In genomic region chr2:38791747-38792146, GRCh38 we compare ENCODE assay signal across 1 cellular context.
TF ChIP-seq lines count a peak whose summit lies in the region.

No MANE protein-coding gene starts in this region.

TF ChIP-seq in K562, 482 proteins besides CTCF, POLR2A, EP300 and RAD21:
- TF ChIP-seq CEBPB (tag; IDR thresholded peaks at IDR 0.05), result peak; percentile 64
- TF ChIP-seq HMG20A (CRISPR knock-in tag; conservative IDR thresholded peaks at IDR 0.05), result no peak
- peak; percentile 84 for TF ChIP-seq SPI1 (IDR thresholded peaks at IDR 0.05; ENCODE audit: borderline replicate concordance, low read depth, low read length)
- no peak for TF ChIP-seq PCBP1 (IDR thresholded peaks at IDR 0.05; ENCODE audit: low read depth, low read length, poor library complexity, severe bottlenecking)
- peak; percentile 85 for TF ChIP-seq ZNF384 (IDR thresholded peaks at IDR 0.05; ENCODE audit: low read depth, low read length)
- TF ChIP-seq ZNF280B (CRISPR knock-in tag; IDR thresholded peaks at IDR 0.05), result no peak
- no peak for TF ChIP-seq MAFF (IDR thresholded peaks at IDR 0.05; ENCODE audit: low read length)
- TF ChIP-seq ZNF830 (CRISPR knock-in tag; IDR thresholded peaks at IDR 0.05), result no peak
- TF ChIP-seq CEBPG (CRISPR knock-in tag; IDR thresholded peaks at IDR 0.05), result 0 out of 2 replicates have a peak, but pooled peaks have one; percentile 21
- TF ChIP-seq CEBPG (tag; conservative IDR thresholded peaks at IDR 0.05 in 1 of 2, IDR thresholded peaks at IDR 0.05 in 1 of 2), result 0 out of 4 replicates have a peak, but pooled peaks have one; percentile 19 to 28
- TF ChIP-seq ZNF232 (CRISPR knock-in tag; IDR thresholded peaks at IDR 0.05), result no peak
- no peak for TF ChIP-seq BRD4 (IDR thresholded peaks at IDR 0.05)
- no peak for TF ChIP-seq ERF (CRISPR knock-in tag; IDR thresholded peaks at IDR 0.05)
- no peak for TF ChIP-seq TAF9B (IDR thresholded peaks at IDR 0.05; ENCODE audit: partially characterized antibody)
- no peak for TF ChIP-seq IFI16 (CRISPR knock-in tag; IDR thresholded peaks at IDR 0.05)
- no peak for TF ChIP-seq KAT2B (IDR thresholded peaks at IDR 0.05; ENCODE audit: low read depth, low read length)
- TF ChIP-seq TSC22D4 (tag; IDR thresholded peaks at IDR 0.05), result no peak
- TF ChIP-seq, protein P1, sequence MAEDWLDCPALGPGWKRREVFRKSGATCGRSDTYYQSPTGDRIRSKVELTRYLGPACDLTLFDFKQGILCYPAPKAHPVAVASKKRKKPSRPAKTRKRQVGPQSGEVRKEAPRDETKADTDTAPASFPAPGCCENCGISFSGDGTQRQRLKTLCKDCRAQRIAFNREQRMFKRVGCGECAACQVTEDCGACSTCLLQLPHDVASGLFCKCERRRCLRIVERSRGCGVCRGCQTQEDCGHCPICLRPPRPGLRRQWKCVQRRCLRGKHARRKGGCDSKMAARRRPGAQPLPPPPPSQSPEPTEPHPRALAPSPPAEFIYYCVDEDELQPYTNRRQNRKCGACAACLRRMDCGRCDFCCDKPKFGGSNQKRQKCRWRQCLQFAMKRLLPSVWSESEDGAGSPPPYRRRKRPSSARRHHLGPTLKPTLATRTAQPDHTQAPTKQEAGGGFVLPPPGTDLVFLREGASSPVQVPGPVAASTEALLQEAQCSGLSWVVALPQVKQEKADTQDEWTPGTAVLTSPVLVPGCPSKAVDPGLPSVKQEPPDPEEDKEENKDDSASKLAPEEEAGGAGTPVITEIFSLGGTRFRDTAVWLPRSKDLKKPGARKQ (CRISPR knock-in tag; IDR thresholded peaks at IDR 0.05), result no peak
TF ChIP-seq in K562: peak in this region for 4.
